Comparison of ENCODE assay signal across 24 cellular contexts in genomic region chr3:115120597-115120996, GRCh38. TPM values are rescaled to one million over a fixed set of nuclear protein-coding genes. Genes with fewer than 3 reads are reported as not detected.
DNase-seq lines count a peak whose midpoint lies in the region; ATAC-seq, FAIRE-seq and TF ChIP-seq lines count a peak whose summit lies in the region.
"Had no signal": no experiment of that assay in that cellular context is flagged by ENCODE, and none has a peak within 500 bp of the region (broad histone marks: within the 10 kb centered on the region; RNA-seq: fewer than 3 reads in every experiment).

No MANE protein-coding gene starts in this region.

- no peaks in the 10 kb centered on the region for H3K27me3 ChIP-seq in CD8-positive, alpha-beta T cell (ENCODE audit: insufficient read depth, low read length)
- H3K27me3 ChIP-seq in body of pancreas, result no peaks in the 10 kb centered on the region
- H3K27me3 ChIP-seq in pancreas, result no peaks in the 10 kb centered on the region
- H3K27me3 ChIP-seq: BE2C, BLaER1 had no signal

- H3K9me3 Mint-ChIP-seq in CD8-positive, alpha-beta T cell, result no peaks in the 10 kb centered on the region
- H3K9me3 Mint-ChIP-seq: CD8-positive, alpha-beta memory T cell had no signal

- no peak for TF ChIP-seq CTCF in CD8-positive, alpha-beta T cell (IDR thresholded peaks at IDR 0.05)
- TF ChIP-seq CTCF in body of pancreas (IDR thresholded peaks at IDR 0.05) (no peak), pancreas (IDR thresholded peaks at IDR 0.05) (no peak)

- no peaks in the 10 kb centered on the region for H3K9me3 ChIP-seq in CD8-positive, alpha-beta T cell (ENCODE audit: low read length)
- H3K9me3 ChIP-seq in body of pancreas, result no peaks in the 10 kb centered on the region
- no peaks in the 10 kb centered on the region for H3K9me3 ChIP-seq in pancreas
- H3K9me3 ChIP-seq: BE2C, BLaER1 had no signal

- no peak overlapping the region for H3K4me3 Mint-ChIP-seq in CD8-positive, alpha-beta T cell
- H3K4me3 Mint-ChIP-seq: CD14-positive monocyte; CD4-positive, CD25-positive, alpha-beta regulatory T cell; CD8-positive, alpha-beta memory T cell had no signal

- H3K4me1 Mint-ChIP-seq in CD8-positive, alpha-beta T cell (ENCODE audit: low read depth), result peaks cover 22% of the 10 kb centered on the region

- peak overlapping the region; percentile 52 for H3K27ac Mint-ChIP-seq in CD8-positive, alpha-beta T cell

- H3K4me3 ChIP-seq in CD8-positive, alpha-beta T cell (ENCODE audit: low read depth, low read length), result no peak overlapping the region
- no peak overlapping the region for H3K4me3 ChIP-seq in body of pancreas
- no peak overlapping the region for H3K4me3 ChIP-seq in pancreas
- H3K4me3 ChIP-seq: BLaER1 had no signal

- H3K4me1 ChIP-seq in CD8-positive, alpha-beta T cell (ENCODE audit: insufficient read depth, low read length), result no peaks in the 10 kb centered on the region
- H3K4me1 ChIP-seq in body of pancreas, result peaks cover 6% of the 10 kb centered on the region
- H3K4me1 ChIP-seq in pancreas, result peaks cover 0 to 2% (median 0%) of the 10 kb centered on the region in 3 donors
- H3K4me1 ChIP-seq: BE2C, BLaER1 had no signal

- intact Hi-C loops in CD8-positive, alpha-beta T cell (cut with DNase I, micrococcal nuclease), result no loop called here
- intact Hi-C loops in body of pancreas (cut with DNase I) (no loop called here), pancreas (cut with DNase I) (no loop called here)

- FAIRE-seq in GM19239 (lab: Jason Lieb, UNC) (peak; percentile 55), pancreas (lab: Jason Lieb, UNC) (no peak)
- FAIRE-seq: A204.1, G401.6, GM12891 had no signal

- 21 to 33% methylated on average over 1 of the region's 1 CpG for WGBS in body of pancreas, 2 donors
- 23 to 26% methylated on average over 1 of the region's 1 CpG for WGBS in pancreas, 2 donors

- H3K27me3 Mint-ChIP-seq in CD8-positive, alpha-beta T cell (ENCODE audit: low read depth), result no peaks in the 10 kb centered on the region
- H3K27me3 Mint-ChIP-seq: CD4-positive, CD25-positive, alpha-beta regulatory T cell had no signal

- TF ChIP-seq POLR2A in body of pancreas (IDR thresholded peaks at IDR 0.05) (no peak), GM18505 (IDR thresholded peaks at IDR 0.05; ENCODE audit: borderline replicate concordance, extremely low read depth, insufficient read depth, insufficient read length) (no peak)

- ATAC-seq in CD8-positive, alpha-beta T cell, result no peak
- peak; percentile 42 for ATAC-seq in body of pancreas
- ATAC-seq in pancreas, result peak; percentile 60 to 86 (median 72)
- ATAC-seq in activated CD4-positive, CD25-positive, alpha-beta regulatory T cell treated with anti-CD3 and anti-CD28 coated beads, Interleukin-2, amount 50 U/mL, for 24 hours, result no peak
- ATAC-seq in GM18505 (IDR thresholded peaks at IDR 0.05; ENCODE audit: unreplicated experiment), result no peak

- no peak overlapping the region for H3K27ac ChIP-seq in CD8-positive, alpha-beta T cell (ENCODE audit: low read depth, low read length)
- H3K27ac ChIP-seq in body of pancreas, result peak overlapping the region in 3 of 4 donors; percentile 4 to 36 (median 31)
- no peak overlapping the region for H3K27ac ChIP-seq in pancreas
- H3K27ac ChIP-seq: BLaER1 had no signal

- POLR2A ChIA-PET in CD8-positive, alpha-beta T cell (lab: Charles Lee), result no interaction called here

- H3K36me3 Mint-ChIP-seq in CD8-positive, alpha-beta T cell, result no peaks in the 10 kb centered on the region
- H3K36me3 Mint-ChIP-seq: CD14-positive monocyte had no signal

- CTCF ChIA-PET in CD8-positive, alpha-beta T cell (lab: Charles Lee), result interaction anchor here (0.8 kb wide), 1 partner anchor 47 kb away, joined by 3 read pairs; no protein-coding TSS in a partner anchor

- H3K36me3 ChIP-seq in CD8-positive, alpha-beta T cell (ENCODE audit: insufficient read depth, low read length), result no peaks in the 10 kb centered on the region
- H3K36me3 ChIP-seq in body of pancreas (replicated peaks in 1 of 2; ENCODE audit: insufficient read depth in 1 of 2, low read depth in 2 of 2) (no peaks in the 10 kb centered on the region), pancreas (no peaks in the 10 kb centered on the region)
- H3K36me3 ChIP-seq: BE2C, BLaER1 had no signal

- no peak for DNase-seq in CD8-positive, alpha-beta T cell
- DNase-seq in GM19239 (ENCODE audit: insufficient read length, low spot score), result no peak
- no peak for DNase-seq in body of pancreas
- DNase-seq in pancreas, result no peak
- DNase-seq in DMS53 (lab: John Stamatoyannopoulos, UW), result no peak
- DNase-seq in SHP77 (lab: John Stamatoyannopoulos, UW), result no peak
- DNase-seq: 8988T; ACHN; BE2C; C1 segment of cervical spinal cord; CD4-positive, CD25-positive, alpha-beta regulatory T cell; CD8-positive, alpha-beta memory T cell; COR-L47; DMS 273 treated with DMSO at 0.1 percent for 48 hours; DMS153; DMS79 treated with DMSO at 0.1 percent for 48 hours; GF-D8 had no signal

RNA-seq across cellular contexts. Expression of gene ZBTB20, which starts 26.5 kb away (rescaled TPM):
- total RNA-seq in CD8-positive, alpha-beta T cell, result 10 to 100 TPM; 35.9 to 38.4 TPM
- 10 to 100 TPM; 48.3 to 77.1 TPM for total RNA-seq in body of pancreas
- 10 to 100 TPM; 34.7 to 81.5 (median 47.0) TPM for total RNA-seq in pancreas
- polyA plus RNA-seq in pancreas, result 10 to 100 TPM in 1 of 2 donors, 1 to 10 TPM in 1; 1.3 to 16.0 TPM

Comparison
In these comparisons a context has a peak if more than half of its experiments do, and no peak if none do; other contexts are left out.
1. ATAC-seq: peak in body of pancreas (single experiment) and pancreas (4 of 4); none in CD8-positive, alpha-beta T cell (single experiment), activated CD4-positive, CD25-positive, alpha-beta regulatory T cell treated with anti-CD3 and anti-CD28 coated beads, Interleukin-2, amount 50 U/mL, for 24 hours (0 of 2) and GM18505 (single experiment).
2. H3K27ac ChIP-seq: peak in body of pancreas (3 of 4); none in CD8-positive, alpha-beta T cell (single experiment) and pancreas (0 of 4).